ENCODE assay signal across 12 cellular contexts in the genomic region with DNA sequence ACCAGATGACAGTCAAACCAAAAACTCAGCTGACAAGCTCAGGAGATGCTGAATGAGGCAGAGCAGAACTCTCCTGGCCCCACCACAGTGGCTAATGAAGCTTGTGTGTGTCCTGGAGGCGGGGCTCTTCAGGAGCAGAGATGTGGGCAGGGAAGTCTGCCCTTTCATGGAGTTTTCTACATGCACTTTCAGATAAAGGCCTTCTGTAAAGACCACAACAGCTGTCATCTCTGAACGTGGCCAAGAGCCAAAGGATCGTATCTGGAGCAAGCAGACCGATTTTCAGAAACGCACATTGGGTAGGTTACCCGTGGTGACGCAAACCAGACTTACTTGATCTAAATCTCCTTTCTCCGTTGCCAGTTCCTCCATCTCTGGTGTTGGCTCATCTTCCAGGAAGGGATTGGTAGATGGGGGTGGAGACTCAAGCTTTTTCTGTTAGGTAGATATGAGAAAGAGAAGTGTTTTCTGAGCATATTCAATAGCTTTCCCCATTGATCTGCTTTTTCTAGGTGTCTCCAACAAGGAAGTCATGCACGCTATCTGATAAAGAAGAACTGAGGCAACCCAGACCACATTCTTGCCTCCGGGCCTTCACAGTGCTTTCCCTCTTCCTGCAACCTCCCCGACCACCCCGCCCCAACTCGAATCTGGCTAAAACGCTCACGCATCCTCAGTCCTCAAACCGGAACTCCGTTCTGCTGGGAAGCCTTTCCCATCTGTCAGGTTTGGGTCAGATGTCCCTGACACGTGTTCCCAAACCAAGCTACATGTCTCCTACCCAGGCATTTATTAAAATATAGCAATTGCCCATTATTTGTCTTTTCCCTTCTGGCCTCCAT.
DNase-seq lines count a peak whose midpoint lies in the region; ATAC-seq, FAIRE-seq and TF ChIP-seq lines count a peak whose summit lies in the region.
"Had no signal": no experiment of that assay in that cellular context is flagged by ENCODE, and none has a peak within 500 bp of the region (broad histone marks: within the 10 kb centered on the region; RNA-seq: fewer than 3 reads in every experiment).

No MANE protein-coding gene starts in this region.

- intact Hi-C loops in gastrocnemius medialis (cut with DNase I; ENCODE audit: low total_unique reads) = loop anchor here (5.0 kb wide), 1 partner anchor 39 kb away; no protein-coding TSS in a partner anchor

- H3K27me3 ChIP-seq in SJCRH30 (no peaks in the 10 kb centered on the region), gastrocnemius medialis (no peaks in the 10 kb centered on the region)

- ATAC-seq in gastrocnemius medialis = peak in 1 of 2 donors; percentile 36
- ATAC-seq in GM19455 (IDR thresholded peaks at IDR 0.05; ENCODE audit: unreplicated experiment) = no peak
- no peak for ATAC-seq in GM21528 (IDR thresholded peaks at IDR 0.05; ENCODE audit: low FRiP score, unreplicated experiment)
- ATAC-seq: activated CD8-positive, alpha-beta memory T cell treated with anti-CD3 and anti-CD28 coated beads, Interleukin-2, amount 10 ng/mL, durations not matched to agents 7 days and 5 days had no signal

- no peak for TF ChIP-seq CTCF in fibroblast of villous mesenchyme (IDR thresholded peaks at IDR 0.05; ENCODE audit: insufficient read depth, low read depth, low read length)
- no peak for TF ChIP-seq CTCF in gastrocnemius medialis (IDR thresholded peaks at IDR 0.05 in 4 of 5, conservative IDR thresholded peaks at IDR 0.05 in 1 of 5)
- no peak for TF ChIP-seq CTCF in D721Med (IDR thresholded peaks at IDR 0.05; ENCODE audit: insufficient read depth, missing control alignments)

- peak overlapping the region; percentile 81 for H3K27ac ChIP-seq in SJCRH30
- H3K27ac ChIP-seq in gastrocnemius medialis = peak overlapping the region; percentile 64 to 78 (median 70)

- H3K9me3 ChIP-seq in SJCRH30 (replicated peaks) (no peaks in the 10 kb centered on the region), gastrocnemius medialis (no peaks in the 10 kb centered on the region)

- peak overlapping the region; percentile 25 for H3K4me3 ChIP-seq in SJCRH30
- H3K4me3 ChIP-seq in fibroblast of villous mesenchyme (ENCODE audit: low read depth, low read length) = no peak overlapping the region
- H3K4me3 ChIP-seq in gastrocnemius medialis = no peak overlapping the region

- TF ChIP-seq POLR2A in gastrocnemius medialis (IDR thresholded peaks at IDR 0.05) = no peak

- DNase-seq in EH (ENCODE audit: low read depth) (peak; percentile 9), SJCRH30 (peak; percentile 89 to 96), fibroblast of villous mesenchyme (ENCODE audit: low read depth) (peak; percentile 100), gastrocnemius medialis (peak in 1 of 2 donors; percentile 34), HEK293T (ENCODE audit: extremely low spot score) (no peak), D721Med (ENCODE audit: insufficient read length, low spot score) (no peak)
- DNase-seq: activated CD8-positive, alpha-beta memory T cell treated with anti-CD3 and anti-CD28 coated beads, Interleukin-2, amount 10 ng/mL, durations not matched to agents 7 days and 5 days; Calu3; NCI-H1436 treated with DMSO at 0.1 percent for 48 hours had no signal

- in situ Hi-C loops in gastrocnemius medialis (cut with MboI; ENCODE audit: low sequenced_read_pairs in 4 of 4) = no loop called here

- no peak for FAIRE-seq in D721Med (lab: Jason Lieb, UNC)
- FAIRE-seq: H54 had no signal

- no peaks in the 10 kb centered on the region for H3K36me3 ChIP-seq in SJCRH30
- peaks cover 0 to 5% of the 10 kb centered on the region in 2 donors for H3K36me3 ChIP-seq in gastrocnemius medialis

- CTCF ChIA-PET in HEK293T (lab: Yijun Ruan, JAX) = no interaction called here

- POLR2A ChIA-PET in HEK293T (lab: Yijun Ruan, JAX) = no interaction called here

- H3K4me1 ChIP-seq in SJCRH30 = peaks cover 35% of the 10 kb centered on the region
- peaks cover 17 to 27% of the 10 kb centered on the region in 2 donors for H3K4me1 ChIP-seq in gastrocnemius medialis

TF ChIP-seq in HEK293T, 16 proteins besides CTCF, POLR2A, EP300 and RAD21:
- no peak for TF ChIP-seq L3MBTL2 (conservative IDR thresholded peaks at IDR 0.05)
- TF ChIP-seq ARNT (IDR thresholded peaks at IDR 0.05) = no peak
- no peak for TF ChIP-seq FOXM1 (IDR thresholded peaks at IDR 0.05; ENCODE audit: borderline replicate concordance)

Comparison
In these comparisons a context has a peak if more than half of its experiments do, and no peak if none do; other contexts are left out.
1. DNase-seq: peak in EH (single experiment), SJCRH30 (2 of 2) and fibroblast of villous mesenchyme (single experiment); none in HEK293T (single experiment) and D721Med (single experiment).